1 cellular context compared by ENCODE assay signal in genomic region chr2:232432598-232433184, GRCh38.
A peak's percentile ranks its signal among the peaks of the same experiment; 100 is the strongest.
TF ChIP-seq lines count a peak whose summit lies in the region.

No MANE protein-coding gene starts in this region.

TF ChIP-seq in HEK293, 187 proteins besides CTCF, POLR2A, EP300 and RAD21 (continued from another document):
- TF ChIP-seq, protein P1, sequence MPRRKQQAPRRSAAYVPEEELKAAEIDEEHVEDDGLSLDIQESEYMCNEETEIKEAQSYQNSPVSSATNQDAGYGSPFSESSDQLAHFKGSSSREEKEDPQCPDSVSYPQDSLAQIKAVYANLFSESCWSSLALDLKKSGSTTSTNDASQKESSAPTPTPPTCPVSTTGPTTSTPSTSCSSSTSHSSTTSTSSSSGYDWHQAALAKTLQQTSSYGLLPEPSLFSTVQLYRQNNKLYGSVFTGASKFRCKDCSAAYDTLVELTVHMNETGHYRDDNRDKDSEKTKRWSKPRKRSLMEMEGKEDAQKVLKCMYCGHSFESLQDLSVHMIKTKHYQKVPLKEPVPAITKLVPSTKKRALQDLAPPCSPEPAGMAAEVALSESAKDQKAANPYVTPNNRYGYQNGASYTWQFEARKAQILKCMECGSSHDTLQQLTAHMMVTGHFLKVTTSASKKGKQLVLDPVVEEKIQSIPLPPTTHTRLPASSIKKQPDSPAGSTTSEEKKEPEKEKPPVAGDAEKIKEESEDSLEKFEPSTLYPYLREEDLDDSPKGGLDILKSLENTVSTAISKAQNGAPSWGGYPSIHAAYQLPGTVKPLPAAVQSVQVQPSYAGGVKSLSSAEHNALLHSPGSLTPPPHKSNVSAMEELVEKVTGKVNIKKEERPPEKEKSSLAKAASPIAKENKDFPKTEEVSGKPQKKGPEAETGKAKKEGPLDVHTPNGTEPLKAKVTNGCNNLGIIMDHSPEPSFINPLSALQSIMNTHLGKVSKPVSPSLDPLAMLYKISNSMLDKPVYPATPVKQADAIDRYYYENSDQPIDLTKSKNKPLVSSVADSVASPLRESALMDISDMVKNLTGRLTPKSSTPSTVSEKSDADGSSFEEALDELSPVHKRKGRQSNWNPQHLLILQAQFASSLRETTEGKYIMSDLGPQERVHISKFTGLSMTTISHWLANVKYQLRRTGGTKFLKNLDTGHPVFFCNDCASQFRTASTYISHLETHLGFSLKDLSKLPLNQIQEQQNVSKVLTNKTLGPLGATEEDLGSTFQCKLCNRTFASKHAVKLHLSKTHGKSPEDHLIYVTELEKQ (tag by site-specific recombination; IDR thresholded peaks at IDR 0.05; ENCODE audit: borderline replicate concordance) = no peak
- TF ChIP-seq HOXA7 (CRISPR knock-in tag; IDR thresholded peaks at IDR 0.05; ENCODE audit: borderline replicate concordance) (no peak), KLF17 (tag by site-specific recombination; IDR thresholded peaks at IDR 0.05) (no peak), ZSCAN23 (tag by site-specific recombination; IDR thresholded peaks at IDR 0.05) (no peak), YY1 (tag by site-specific recombination; IDR thresholded peaks at IDR 0.05) (no peak), ZNF621 (tag by site-specific recombination; IDR thresholded peaks at IDR 0.05) (no peak), ZNF169 (tag by site-specific recombination; IDR thresholded peaks at IDR 0.05) (no peak), BCL11A (tag by site-specific recombination; IDR thresholded peaks at IDR 0.05; ENCODE audit: low read depth) (no peak), SP3 (tag by site-specific recombination; IDR thresholded peaks at IDR 0.05) (no peak), PRDM10 (tag by site-specific recombination; IDR thresholded peaks at IDR 0.05) (0 out of 2 replicates have a peak, but pooled peaks have one; percentile 8)
